Comparison of ENCODE assay signal across 8 cellular contexts in the genomic region with DNA sequence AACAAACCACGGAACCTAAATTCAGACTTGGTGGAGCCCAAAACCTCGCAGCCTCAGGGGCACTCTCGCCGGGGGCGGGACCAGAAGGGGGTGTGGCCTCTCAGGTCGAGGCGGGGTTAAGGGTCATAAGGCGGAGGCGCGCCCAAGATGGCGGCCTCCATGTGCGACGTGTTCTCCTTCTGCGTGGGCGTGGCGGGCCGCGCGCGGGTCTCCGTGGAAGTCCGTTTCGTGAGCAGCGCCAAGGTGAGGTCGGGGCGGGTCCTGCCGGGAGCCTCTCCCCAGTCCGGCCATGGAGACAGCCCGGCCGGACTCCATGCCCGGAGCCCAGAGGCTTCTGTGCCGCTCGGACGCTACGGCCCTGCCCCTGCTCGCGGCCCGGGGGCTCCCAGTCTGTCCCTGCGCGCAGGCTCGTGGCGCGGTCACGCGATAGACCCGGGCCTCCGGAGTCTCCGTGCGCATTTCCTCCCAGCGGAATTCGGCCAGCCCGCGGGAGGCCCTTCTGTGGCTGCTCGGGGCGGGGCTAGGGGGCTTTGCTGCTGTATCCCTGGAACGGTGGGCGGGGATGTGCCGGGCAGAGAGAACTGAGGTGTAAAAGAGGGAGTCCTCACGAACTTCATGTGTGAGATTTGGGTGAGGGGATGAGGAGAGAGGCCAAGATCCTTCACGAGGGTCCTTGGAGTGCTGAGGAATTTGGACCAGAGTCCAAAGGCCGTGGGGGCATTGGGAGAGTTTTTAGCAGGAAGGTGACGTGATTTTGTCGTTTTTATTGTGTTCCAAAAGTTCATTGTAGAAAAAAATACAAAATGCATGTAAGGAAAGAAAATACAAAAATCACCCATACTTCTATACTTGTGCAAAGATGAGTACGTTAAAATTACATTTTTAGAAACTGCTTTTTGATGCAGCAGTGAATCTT. TPM values are rescaled to one million over a fixed set of nuclear protein-coding genes. Genes with fewer than 3 reads are reported as not detected.
A peak's percentile ranks its signal among the peaks of the same experiment; 100 is the strongest.
DNase-seq lines count a peak whose midpoint lies in the region; ATAC-seq and TF ChIP-seq lines count a peak whose summit lies in the region.

A gene (plus strand): TSS at position 126 of the 916 bp plus-strand sequence. CDS start 22 bp downstream, at position 148.

- intact Hi-C loops in Caco-2 (cut with micrococcal nuclease; ENCODE audit: unreplicated experiment) = loop anchor here (1.0 to 5.0 kb wide), 4 partner anchors 20 to 52 kb away; a partner anchor contains a TSS

- no peak for TF ChIP-seq CTCF in Caco-2 (IDR thresholded peaks at IDR 0.05; ENCODE audit: insufficient read depth in 1 of 2, low read depth in 1 of 2, low read length in 1 of 2, severe bottlenecking in 1 of 2, unreplicated experiment in 1 of 2)
- TF ChIP-seq CTCF in OCI-LY1 (IDR thresholded peaks at IDR 0.05; ENCODE audit: low read length) = no peak

- H3K79me2 ChIP-seq in OCI-LY1 (ENCODE audit: insufficient read depth, low read length) = peaks cover 8% of the 10 kb centered on the region

- no peak within 1 kb of the TSS for H2AFZ ChIP-seq in OCI-LY1 (ENCODE audit: low read length)

- peak within 1 kb of the TSS; percentile 76 for H3K9ac ChIP-seq in OCI-LY1 (ENCODE audit: low read length)

- CTCF ChIA-PET in Caco-2 (lab: Charles Lee) = interaction anchor here (1.0 to 3.2 kb wide), 4 partner anchors 19 to 54 kb away, joined by 3 to 105 read pairs (median 4); a partner anchor contains a TSS

- H3K27me3 ChIP-seq in Caco-2 (replicated peaks; ENCODE audit: control insufficient read depth, insufficient read depth, low read length) (no peaks in the 10 kb centered on the region), OCI-LY1 (ENCODE audit: insufficient read depth, low read length) (no peaks in the 10 kb centered on the region)

- H3K4me3 ChIP-seq in Caco-2 (ENCODE audit: low read depth, low read length) = peak within 1 kb of the TSS; percentile 98
- peak within 1 kb of the TSS; percentile 83 for H3K4me3 ChIP-seq in OCI-LY1 (ENCODE audit: low read depth, low read length, poor library complexity, severe bottlenecking)

- no TSS peak for BruUV-seq in Caco-2 (replicated peaks; lab: Mats Ljungman, UMichigan)

- H3K36me3 ChIP-seq in Caco-2 (ENCODE audit: control insufficient read depth, insufficient read depth, low read length) = no peaks in the 10 kb centered on the region
- no peaks in the 10 kb centered on the region for H3K36me3 ChIP-seq in OCI-LY1 (ENCODE audit: insufficient read depth, low read length)

- DNase-seq in Caco-2 = peak; percentile 91 to 93
- DNase-seq in HT1080 (ENCODE audit: low read depth) = peak; percentile 76
- peak; percentile 94 for DNase-seq in activated CD8-positive, alpha-beta memory T cell treated with anti-CD3 and anti-CD28 coated beads, Interleukin-2, amount 50 U/mL, for 4 hours
- DNase-seq in epidermal melanocyte (ENCODE audit: insufficient read length, low spot score) = peak; percentile 52
- peak; percentile 84 for DNase-seq in mucosa of gallbladder (ENCODE audit: low spot score)
- peak; percentile 81 to 86 for DNase-seq in stimulated activated CD8-positive, alpha-beta memory T cell treated with anti-CD3 and anti-CD28 coated beads, Interleukin-4, amount 100 ng/mL, for 4 hours (ENCODE audit: low read depth in 2 of 2, low spot score in 1 of 2)

- no peaks in the 10 kb centered on the region for H3K9me3 ChIP-seq in Caco-2
- no peaks in the 10 kb centered on the region for H3K9me3 ChIP-seq in OCI-LY1 (ENCODE audit: low read length)

- peaks cover 9% of the 10 kb centered on the region for H3K4me1 Mint-ChIP-seq in Caco-2 (ENCODE audit: low read depth, unreplicated experiment)

- H4K20me1 ChIP-seq in OCI-LY1 (ENCODE audit: insufficient read depth, low read length) = no peaks in the 10 kb centered on the region

- peak within 1 kb of the TSS; percentile 45 for H3K27ac ChIP-seq in OCI-LY1 (ENCODE audit: low read depth, low read length, poor library complexity, severe bottlenecking)

- no peaks in the 10 kb centered on the region for H3F3A ChIP-seq in OCI-LY1 (ENCODE audit: insufficient read depth, low read length)

- H3K9me2 ChIP-seq in OCI-LY1 (ENCODE audit: low read depth, low read length) = no peaks in the 10 kb centered on the region

- ATAC-seq in GM21360 (IDR thresholded peaks at IDR 0.05; ENCODE audit: unreplicated experiment) = peak; percentile 92

- peaks cover 10% of the 10 kb centered on the region for H3K36me3 Mint-ChIP-seq in Caco-2 (ENCODE audit: insufficient read depth, unreplicated experiment)

- POLR2A ChIA-PET in Caco-2 (lab: Charles Lee) = interaction anchor here (1.7 kb wide), 1 partner anchor 20 kb away, joined by 8 read pairs; a partner anchor contains a TSS

- H3K27me3 Mint-ChIP-seq in Caco-2 (ENCODE audit: insufficient read depth, unreplicated experiment) = no peaks in the 10 kb centered on the region

- H3K4me2 ChIP-seq in OCI-LY1 (ENCODE audit: low read length) = peak within 1 kb of the TSS; percentile 77

- peak within 1 kb of the TSS; percentile 84 for H3K27ac Mint-ChIP-seq in Caco-2 (ENCODE audit: unreplicated experiment)

- H3K4me1 ChIP-seq in Caco-2 = peaks cover 20% of the 10 kb centered on the region
- H3K4me1 ChIP-seq in OCI-LY1 (ENCODE audit: insufficient read depth, low read length, severe bottlenecking) = peaks cover 26% of the 10 kb centered on the region

- peak within 1 kb of the TSS; percentile 89 for H3K4me3 Mint-ChIP-seq in Caco-2 (ENCODE audit: unreplicated experiment)

- H3K9me3 Mint-ChIP-seq in Caco-2 (ENCODE audit: unreplicated experiment) = no peaks in the 10 kb centered on the region

RNA-seq across cellular contexts. Expression of the gene that starts here (rescaled TPM):
- total RNA-seq in Caco-2 (2022) (53.1 and 65.8 TPM in 2 replicates), mucosa of gallbladder (12.9 TPM)
- 42.1 and 44.0 TPM in 2 replicates for total RNA-seq in HT1080 (2014; rRNA removed; shearing (Covaris generic))
- 25.6 and 26.2 TPM in 2 replicates for polyA plus RNA-seq in HT1080 (2015; cell fraction: cytosol; rRNA removed)
- 35.8 and 36.2 TPM in 2 replicates for polyA plus RNA-seq in HT1080 (2015; cell fraction: nucleus; rRNA removed)

Comparison
In these comparisons a context has a peak if more than half of its experiments do, and no peak if none do; other contexts are left out.
1. Peak in every context shown above with its lines: DNase-seq, ATAC-seq, H3K4me3 ChIP-seq and H3K27ac ChIP-seq.